Comparison of ENCODE assay signal across 28 cellular contexts in genomic region chrX:2267890-2268289, GRCh38.
"Had no signal": no experiment of that assay in that cellular context is flagged by ENCODE, and none has a peak within 500 bp of the region (broad histone marks: within the 10 kb centered on the region; RNA-seq: fewer than 3 reads in every experiment).

No MANE protein-coding gene starts in this region.

- H3K4me3 ChIP-seq: adrenal gland, body of pancreas, esophagus squamous epithelium, gastroesophageal sphincter, heart right ventricle had no signal

- H3K9me3 ChIP-seq: adrenal gland, body of pancreas, esophagus squamous epithelium, gastroesophageal sphincter, heart right ventricle had no signal

- H3K36me3 ChIP-seq: adrenal gland had no signal

- H3K27me3 ChIP-seq: adrenal gland, body of pancreas, esophagus squamous epithelium, gastroesophageal sphincter, heart right ventricle had no signal

- H3K27ac ChIP-seq: adrenal gland, body of pancreas, esophagus squamous epithelium, gastroesophageal sphincter, heart right ventricle had no signal

- DNase-seq: activated CD4-positive, alpha-beta memory T cell treated with anti-CD3 and anti-CD28 coated beads for 36 hours; activated CD4-positive, alpha-beta T cell treated with anti-CD3 and anti-CD28 coated beads for 36 hours; activated CD4-positive, alpha-beta T cell treated with anti-CD3 and anti-CD28 coated beads, Interleukin-2, amount 10 ng/mL, durations not matched to agents 24 days and 14 days; activated CD4-positive, CD25-positive, alpha-beta regulatory T cell; activated CD4-positive, CD25-positive, alpha-beta regulatory T cell treated with anti-CD3 and anti-CD28 coated beads, Interleukin-2, amount 50 U/mL, for 72 hours; activated CD8-positive, alpha-beta memory T cell treated with anti-CD3 and anti-CD28 coated beads, Interleukin-2, amount 10 ng/mL, durations not matched to agents 7 days and 5 days; activated CD8-positive, alpha-beta memory T cell treated with anti-CD3 and anti-CD28 coated beads, Interleukin-2, amount 50 U/mL, for 4 hours; activated CD8-positive, alpha-beta T cell treated with anti-CD3 and anti-CD28 coated beads, Interleukin-2, amount 10 ng/mL, durations not matched to agents 7 days and 5 days; activated effector memory CD4-positive, alpha-beta T cell treated with anti-CD3 and anti-CD28 coated beads, Interleukin-2, amount 50 U/mL, for 16 hours; activated naive CD4-positive, alpha-beta T cell treated with anti-CD3 and anti-CD28 coated beads for 36 hours; activated naive CD8-positive, alpha-beta T cell treated with anti-CD3 and anti-CD28 coated beads for 36 hours; activated naive CD8-positive, alpha-beta T cell treated with anti-CD3 and anti-CD28 coated beads, Interleukin-2, amount 50 U/mL, for 24 hours; activated T-cell treated with anti-CD3 and anti-CD28 coated beads, Interleukin-2, amount 50 U/mL, for 1 hour; activated T-cell treated with anti-CD3 and anti-CD28 coated beads, Interleukin-2, amount 50 U/mL, for 48 hours; adrenal gland; amygdala; body of pancreas; cortex of kidney; dermis blood vessel endothelial cell; effector CD4-positive, alpha-beta T cell; effector memory CD8-positive, alpha-beta T cell; erythroblast; esophagus squamous epithelium; foreskin melanocyte; heart right ventricle; T-helper 2 cell had no signal

- H3K4me1 ChIP-seq: adrenal gland, esophagus squamous epithelium, heart right ventricle had no signal

- FAIRE-seq: colon had no signal

- ATAC-seq: activated CD8-positive, alpha-beta memory T cell treated with anti-CD3 and anti-CD28 coated beads, Interleukin-2, amount 10 ng/mL, durations not matched to agents 7 days and 5 days; activated CD8-positive, alpha-beta T cell treated with anti-CD3 and anti-CD28 coated beads, Interleukin-2, amount 10 ng/mL, durations not matched to agents 7 days and 5 days; activated naive CD8-positive, alpha-beta T cell treated with anti-CD3 and anti-CD28 coated beads, Interleukin-2, amount 50 U/mL, for 24 hours; body of pancreas; effector memory CD8-positive, alpha-beta T cell; gastroesophageal sphincter had no signal
